In the genomic region with DNA sequence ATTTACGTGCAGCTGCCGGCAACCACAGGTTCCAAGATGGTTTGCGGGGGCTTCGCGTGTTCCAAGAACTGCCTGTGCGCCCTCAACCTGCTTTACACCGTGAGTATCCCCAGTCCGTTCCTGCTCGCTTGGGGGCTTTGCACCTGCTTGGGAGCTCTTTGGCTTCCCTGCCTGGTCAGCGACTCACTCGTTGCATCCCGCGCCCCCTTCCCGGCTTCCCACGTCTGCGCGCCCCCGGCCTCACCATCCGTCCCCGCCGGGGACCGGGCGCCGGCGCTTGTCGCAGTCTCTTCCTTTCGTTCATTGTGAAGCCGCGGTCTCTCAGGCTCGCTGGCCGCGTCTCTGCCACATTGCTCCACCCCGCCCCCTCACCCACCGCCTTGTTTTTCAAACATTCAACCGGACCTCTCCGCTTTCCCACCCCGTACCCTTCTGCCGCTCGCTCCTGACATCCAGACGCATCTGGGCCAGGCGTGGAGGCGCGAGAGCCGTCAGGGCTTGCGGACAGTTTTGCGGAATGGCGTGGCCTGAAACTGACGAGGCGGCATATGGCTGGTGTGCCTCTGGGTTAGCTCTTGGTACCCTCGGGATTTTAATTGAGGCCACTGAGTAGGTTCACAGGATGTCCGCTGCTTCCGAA, we compare ENCODE assay signal across 7 cellular contexts. TPM values are rescaled to one million over a fixed set of nuclear protein-coding genes. Genes with fewer than 3 reads are reported as not detected.
DNase-seq lines count a peak whose midpoint lies in the region; ATAC-seq and TF ChIP-seq lines count a peak whose summit lies in the region.

No MANE protein-coding gene starts in this region.

- WGBS in psoas muscle, 3 donors: 3 to 4% (median 3%) methylated on average over 49 to 52 of the region's 52 CpGs

- intact Hi-C loops in psoas muscle (cut with DNase I): no loop called here

- DNase-seq in ELF-1 (ENCODE audit: low read depth, low spot score): peak; percentile 80
- no peak for DNase-seq in HFF-Myc (ENCODE audit: extremely low read depth, low read depth)
- peak; percentile 25 for DNase-seq in NCI-H510A (lab: John Stamatoyannopoulos, UW)
- DNase-seq in adipocyte (ENCODE audit: low read depth): peak; percentile 55
- peak; percentile 18 for DNase-seq in hepatic stellate cell (ENCODE audit: low spot score)
- peak; percentile 16 to 50 for DNase-seq in psoas muscle
- no peak for DNase-seq in NK-92 treated with Interleukin-12 subunit alpha and Interleukin-12 subunit beta, amount 100 ng/mL, for 24 hours (lab: John Stamatoyannopoulos, UW)

- H3K27me3 ChIP-seq in adipocyte (replicated peaks; ENCODE audit: control insufficient read depth, insufficient read depth, low read length) (no peaks in the 10 kb centered on the region), psoas muscle (ENCODE audit: insufficient read depth in 3 of 3, low read length in 2 of 3) (peaks cover 0 to 11% (median 2%) of the 10 kb centered on the region in 3 donors)

- H3K4me3 ChIP-seq in HFF-Myc (replicated peaks; ENCODE audit: low read depth, low read length) (peak overlapping the region; percentile 79), adipocyte (ENCODE audit: low read length) (peak overlapping the region; percentile 87), psoas muscle (peak overlapping the region; percentile 68)

- H3K4me1 ChIP-seq in adipocyte (ENCODE audit: control insufficient read depth, insufficient read depth, low read length): no peaks in the 10 kb centered on the region
- no peaks in the 10 kb centered on the region for H3K4me1 ChIP-seq in psoas muscle

- TF ChIP-seq CTCF in HFF-Myc (IDR thresholded peaks at IDR 0.05; ENCODE audit: low read depth, low read length, missing control alignments) (no peak), psoas muscle (IDR thresholded peaks at IDR 0.05) (no peak)

- H3K36me3 ChIP-seq in adipocyte (ENCODE audit: control insufficient read depth, insufficient read depth, low read length, severe bottlenecking) (no peaks in the 10 kb centered on the region), psoas muscle (ENCODE audit: insufficient read depth in 1 of 2, low read depth in 1 of 2) (no peaks in the 10 kb centered on the region)

- H3K27ac ChIP-seq in psoas muscle: no peak overlapping the region

- H3K9ac ChIP-seq in adipocyte (ENCODE audit: low read length): peak overlapping the region; percentile 67

- H3K9me3 ChIP-seq in adipocyte (ENCODE audit: control insufficient read depth, low read length) (no peaks in the 10 kb centered on the region), psoas muscle (no peaks in the 10 kb centered on the region)

- peak; percentile 32 to 57 (median 43) for ATAC-seq in psoas muscle

RNA-seq across cellular contexts. Expression of gene TSPAN13, which starts 0.5 kb away (rescaled TPM):
- 1 to 10 TPM; 4.8 to 9.5 (median 8.5) TPM for total RNA-seq in psoas muscle
- 10 to 100 TPM in 1 of 3 donors, 1 to 10 TPM in 2; 8.7 to 16.2 (median 10.0) TPM for polyA plus RNA-seq in psoas muscle

RNA-seq across cellular contexts. Expression of gene AGR2, which starts 50.7 kb away (rescaled TPM):
- total RNA-seq in psoas muscle: not detected
- under 1 TPM; 0.07 to 0.20 (median 0.17) TPM for polyA plus RNA-seq in psoas muscle

Comparison
In these comparisons a context has a peak if more than half of its experiments do, and no peak if none do; other contexts are left out.
1. DNase-seq: peak in ELF-1 (single experiment), NCI-H510A (single experiment), adipocyte (single experiment), hepatic stellate cell (single experiment) and psoas muscle (2 of 2); none in HFF-Myc (single experiment) and NK-92 treated with Interleukin-12 subunit alpha and Interleukin-12 subunit beta, amount 100 ng/mL, for 24 hours (single experiment).
2. Peak in every context shown above with its lines, with median percentiles within 50 percentile points of each other: H3K4me3 ChIP-seq.